In genomic region chrX:45347877-45348675, GRCh38 we compare ENCODE assay signal across 1 cellular context.
TF ChIP-seq lines count a peak whose summit lies in the region.

No MANE protein-coding gene starts in this region.

TF ChIP-seq in SK-N-SH, 30 proteins besides CTCF, POLR2A, EP300 and RAD21 (continued from another document):
- no peak for TF ChIP-seq ZBTB33 (IDR thresholded peaks at IDR 0.05; ENCODE audit: borderline replicate concordance, low read depth)
- TF ChIP-seq YY1 (IDR thresholded peaks at IDR 0.05; ENCODE audit: low read depth) = no peak
- no peak for TF ChIP-seq MEF2A (IDR thresholded peaks at IDR 0.05; ENCODE audit: borderline replicate concordance, low read depth)
